In the genomic region with DNA sequence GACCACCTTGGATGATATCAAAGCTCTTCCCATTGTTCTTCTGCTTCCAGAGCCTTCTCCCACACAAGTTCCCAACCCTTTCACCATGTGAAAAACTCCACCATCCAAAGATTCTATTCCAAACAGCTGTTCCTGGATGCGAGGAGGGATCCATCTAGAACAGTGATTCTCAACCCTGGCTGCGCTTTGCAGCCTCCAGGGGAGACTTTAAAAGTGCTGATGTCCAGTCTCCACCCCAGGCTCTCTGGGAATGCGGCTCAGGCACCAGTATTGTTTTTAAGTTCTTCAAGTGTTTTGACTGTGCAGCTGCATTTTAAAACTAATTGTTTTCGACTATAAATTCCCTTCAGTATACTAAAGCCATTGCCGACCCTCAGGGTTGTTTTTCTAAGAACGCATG, we compare ENCODE assay signal across 13 cellular contexts.
DNase-seq lines count a peak whose midpoint lies in the region; ATAC-seq and TF ChIP-seq lines count a peak whose summit lies in the region.
"Had no signal": no experiment of that assay in that cellular context is flagged by ENCODE, and none has a peak within 500 bp of the region (broad histone marks: within the 10 kb centered on the region; RNA-seq: fewer than 3 reads in every experiment).

No MANE protein-coding gene starts in this region.

- H3K27me3 ChIP-seq in brain microvascular endothelial cell (replicated peaks) (no peaks in the 10 kb centered on the region), right atrium auricular region (no peaks in the 10 kb centered on the region), ovary (no peaks in the 10 kb centered on the region)
- H3K27me3 ChIP-seq: BLaER1 treated with 17β-estradiol and CSF1 and Interleukin-3, amounts not matched to agents 10 nM and 100 nM had no signal

- WGBS in ovary, 3 donors, result 13 to 25% (median 14%) methylated on average over 6 of the region's 6 CpGs

- H3K27ac ChIP-seq in brain microvascular endothelial cell (peak overlapping the region; percentile 70), right atrium auricular region (peak overlapping the region; percentile 35 to 56), ovary (no peak overlapping the region)

- H3K4me3 ChIP-seq in brain microvascular endothelial cell (ENCODE audit: low read depth, low read length), result no peak overlapping the region
- H3K4me3 ChIP-seq in right atrium auricular region, result no peak overlapping the region
- no peak overlapping the region for H3K4me3 ChIP-seq in ovary
- H3K4me3 ChIP-seq: BLaER1 treated with 17β-estradiol and CSF1 and Interleukin-3, amounts not matched to agents 10 nM and 100 nM had no signal

- peak overlapping the region; percentile 49 for H3K27ac Mint-ChIP-seq in stimulated activated effector memory CD8-positive, alpha-beta T cell treated with anti-CD3 and anti-CD28 coated beads, Interleukin-12 subunit alpha, Interleukin-12 subunit beta, amount 100 ng/mL, for 72 hours

- no peaks in the 10 kb centered on the region for H3K9me3 ChIP-seq in right atrium auricular region
- no peaks in the 10 kb centered on the region for H3K9me3 ChIP-seq in ovary

- intact Hi-C loops in ovary (cut with DNase I), result no loop called here

- no peak for TF ChIP-seq CTCF in brain microvascular endothelial cell (IDR thresholded peaks at IDR 0.05; ENCODE audit: low read depth, low read length, missing control alignments)
- no peak for TF ChIP-seq CTCF in right atrium auricular region (IDR thresholded peaks at IDR 0.05)
- TF ChIP-seq CTCF in ovary (IDR thresholded peaks at IDR 0.05), result no peak

- TF ChIP-seq EP300 in ovary (IDR thresholded peaks at IDR 0.05), result no peak

- DNase-seq in M059J (ENCODE audit: low read depth), result peak; percentile 34
- no peak for DNase-seq in brain microvascular endothelial cell
- no peak for DNase-seq in right atrium auricular region (ENCODE audit: low spot score)
- DNase-seq in stimulated activated effector memory CD8-positive, alpha-beta T cell treated with anti-CD3 and anti-CD28 coated beads, Interleukin-12 subunit alpha, Interleukin-12 subunit beta, amount 100 ng/mL, for 72 hours (ENCODE audit: low spot score in 2 of 2), result no peak
- DNase-seq in ovary, result no peak
- no peak for DNase-seq in NOMO-1 treated with dmso at 0.1 percent for 144 hours (lab: John Stamatoyannopoulos, UW; ENCODE audit: unreplicated experiment)
- DNase-seq: activated naive CD4-positive, alpha-beta T cell treated with anti-CD3 and anti-CD28 coated beads, Interleukin-2, amount 50 U/mL, for 16 hours; DND-41; effector memory CD4-positive, alpha-beta T cell; H9; stimulated activated naive CD8-positive, alpha-beta T cell treated with anti-CD3 and anti-CD28 coated beads, Interleukin-15, amount 100 ng/mL, for 72 hours had no signal

- H3K36me3 ChIP-seq in brain microvascular endothelial cell (replicated peaks), result no peaks in the 10 kb centered on the region
- H3K36me3 ChIP-seq in right atrium auricular region, result no peaks in the 10 kb centered on the region
- no peaks in the 10 kb centered on the region for H3K36me3 ChIP-seq in ovary

- no peak for TF ChIP-seq POLR2A in ovary (IDR thresholded peaks at IDR 0.05)

- no peak overlapping the region for H3K4me3 Mint-ChIP-seq in stimulated activated effector memory CD8-positive, alpha-beta T cell treated with anti-CD3 and anti-CD28 coated beads, Interleukin-12 subunit alpha, Interleukin-12 subunit beta, amount 100 ng/mL, for 72 hours
- H3K4me3 Mint-ChIP-seq: H9; stimulated activated naive CD8-positive, alpha-beta T cell treated with anti-CD3 and anti-CD28 coated beads, Interleukin-15, amount 100 ng/mL, for 72 hours had no signal

- H3K4me1 Mint-ChIP-seq in stimulated activated effector memory CD8-positive, alpha-beta T cell treated with anti-CD3 and anti-CD28 coated beads, Interleukin-12 subunit alpha, Interleukin-12 subunit beta, amount 100 ng/mL, for 72 hours, result peaks cover 69% of the 10 kb centered on the region

- peaks cover 3% of the 10 kb centered on the region for H3K9me3 Mint-ChIP-seq in stimulated activated effector memory CD8-positive, alpha-beta T cell treated with anti-CD3 and anti-CD28 coated beads, Interleukin-12 subunit alpha, Interleukin-12 subunit beta, amount 100 ng/mL, for 72 hours
- H3K9me3 Mint-ChIP-seq: stimulated activated naive CD8-positive, alpha-beta T cell treated with anti-CD3 and anti-CD28 coated beads, Interleukin-15, amount 100 ng/mL, for 72 hours had no signal

- in situ Hi-C loops in brain microvascular endothelial cell (cut with HindIII; ENCODE audit: low pct_ligation_motif_present, low sequenced_read_pairs), result no loop called here

- H3K36me3 Mint-ChIP-seq in stimulated activated effector memory CD8-positive, alpha-beta T cell treated with anti-CD3 and anti-CD28 coated beads, Interleukin-12 subunit alpha, Interleukin-12 subunit beta, amount 100 ng/mL, for 72 hours, result no peaks in the 10 kb centered on the region

- H3K4me1 ChIP-seq in right atrium auricular region (peaks cover 0 to 23% of the 10 kb centered on the region in 2 donors), ovary (ENCODE audit: insufficient read depth) (peaks cover 4% of the 10 kb centered on the region)

- no peak for ATAC-seq in stimulated activated effector memory CD8-positive, alpha-beta T cell treated with anti-CD3 and anti-CD28 coated beads, Interleukin-12 subunit alpha, Interleukin-12 subunit beta, amount 100 ng/mL, for 72 hours
- ATAC-seq in GM18502 (IDR thresholded peaks at IDR 0.05; ENCODE audit: poor library complexity, unreplicated experiment), result no peak
- ATAC-seq: stimulated activated naive CD8-positive, alpha-beta T cell treated with anti-CD3 and anti-CD28 coated beads, Interleukin-15, amount 100 ng/mL, for 72 hours had no signal

Comparison
In these comparisons a context has a peak if more than half of its experiments do, and no peak if none do; other contexts are left out.
1. H3K27ac ChIP-seq: peak in brain microvascular endothelial cell (single experiment) and right atrium auricular region (2 of 2); none in ovary (0 of 2).